ENCODE assay signal across 20 cellular contexts in the genomic region with DNA sequence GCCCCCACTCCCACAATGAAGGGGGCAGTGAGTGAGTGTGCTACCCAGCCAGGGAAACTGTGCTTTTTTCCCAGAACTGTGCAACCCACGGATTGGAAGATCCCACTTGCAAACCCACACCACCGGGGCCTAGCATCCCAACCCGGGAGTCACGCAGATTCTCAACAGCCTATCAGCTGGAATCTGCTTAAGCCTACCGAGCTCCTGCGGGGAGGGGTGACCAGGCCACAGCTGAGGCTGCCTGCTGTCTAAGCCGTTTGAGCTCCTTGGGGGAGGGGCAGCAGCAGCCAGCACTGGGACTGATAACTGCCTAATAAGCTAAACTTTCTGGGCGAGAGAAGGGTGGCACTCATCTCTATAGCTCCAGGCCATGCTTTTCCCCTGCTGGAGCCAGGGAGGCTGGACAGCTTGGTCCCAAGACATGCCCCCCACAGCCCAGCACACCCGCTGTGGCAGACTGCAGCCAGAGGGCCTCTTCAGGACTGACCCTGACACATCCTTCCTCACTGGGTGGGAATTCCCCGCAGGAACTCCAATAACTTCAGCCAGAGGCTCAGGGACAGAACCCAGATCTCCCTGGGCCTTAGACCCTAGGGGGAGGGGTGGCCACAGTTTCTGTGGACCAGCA.
DNase-seq lines count a peak whose midpoint lies in the region; ATAC-seq and TF ChIP-seq lines count a peak whose summit lies in the region.
"Had no signal": no experiment of that assay in that cellular context is flagged by ENCODE, and none has a peak within 500 bp of the region (broad histone marks: within the 10 kb centered on the region; RNA-seq: fewer than 3 reads in every experiment).

No MANE protein-coding gene starts in this region.

- WGBS in right cardiac atrium = 43% methylated on average over 10 of the region's 10 CpGs

- no peaks in the 10 kb centered on the region for H3K36me3 Mint-ChIP-seq in activated T-helper 1 cell treated with anti-CD3 and anti-CD28 coated beads, Interleukin-12 subunit alpha, Interleukin-12 subunit beta, Interleukin-2, Interleukin-4 antibody, amounts not matched to agents 30 ng/mL and 10 ng/mL and 1 ng/mL, durations not matched to agents 14 hours and 24 hours and 36 hours (ENCODE audit: low read depth)
- H3K36me3 Mint-ChIP-seq: CD14-positive monocyte had no signal

- H3K4me3 Mint-ChIP-seq in activated T-helper 1 cell treated with anti-CD3 and anti-CD28 coated beads, Interleukin-12 subunit alpha, Interleukin-12 subunit beta, Interleukin-2, Interleukin-4 antibody, amounts not matched to agents 30 ng/mL and 10 ng/mL and 1 ng/mL, durations not matched to agents 14 hours and 24 hours and 36 hours = no peak overlapping the region
- H3K4me3 Mint-ChIP-seq: CD14-positive monocyte had no signal

- no peak overlapping the region for H3K4me3 ChIP-seq in right cardiac atrium (ENCODE audit: low read length)
- H3K4me3 ChIP-seq in SJCRH30 = peak overlapping the region; percentile 31
- H3K4me3 ChIP-seq: K562, SK-N-MC had no signal

- no peaks in the 10 kb centered on the region for H3K9me3 Mint-ChIP-seq in activated T-helper 1 cell treated with anti-CD3 and anti-CD28 coated beads, Interleukin-12 subunit alpha, Interleukin-12 subunit beta, Interleukin-2, Interleukin-4 antibody, amounts not matched to agents 30 ng/mL and 10 ng/mL and 1 ng/mL, durations not matched to agents 14 hours and 24 hours and 36 hours

- no peak overlapping the region for H3K27ac Mint-ChIP-seq in activated T-helper 1 cell treated with anti-CD3 and anti-CD28 coated beads, Interleukin-12 subunit alpha, Interleukin-12 subunit beta, Interleukin-2, Interleukin-4 antibody, amounts not matched to agents 30 ng/mL and 10 ng/mL and 1 ng/mL, durations not matched to agents 14 hours and 24 hours and 36 hours
- H3K27ac Mint-ChIP-seq: CD14-positive monocyte had no signal

- DNase-seq in right cardiac atrium (peak in 2 of 3 donors; percentile 7 to 14), left ventricle myocardium superior (no peak), SJCRH30 (peak; percentile 57 to 60), iPS-NIHi7 (ENCODE audit: extremely low spot score) (peak; percentile 24), OCI-M1 (lab: John Stamatoyannopoulos, UW) (no peak), NCI-H526 treated with DMSO at 0.1 percent for 48 hours (lab: John Stamatoyannopoulos, UW) (no peak), GM10266 (ENCODE audit: extremely low spot score) (no peak)
- no peak for DNase-seq in activated T-helper 1 cell treated with anti-CD3 and anti-CD28 coated beads, Interleukin-12 subunit alpha, Interleukin-12 subunit beta, Interleukin-2, Interleukin-4 antibody, amounts not matched to agents 30 ng/mL and 10 ng/mL and 1 ng/mL, durations not matched to agents 14 hours and 24 hours and 36 hours (ENCODE audit: low spot score)
- DNase-seq: COR-L47, DMS53, NCI-H1092, NCI-H1694, NCI-H2107, NCI-H345, NCI-H748 treated with DMSO at 0.1 percent for 48 hours had no signal

- intact Hi-C loops in right cardiac atrium (cut with DNase I) (no loop called here), left ventricle myocardium superior (cut with micrococcal nuclease) (no loop called here)
- intact Hi-C loops in activated T-helper 1 cell treated with anti-CD3 and anti-CD28 coated beads, Interleukin-12 subunit alpha, Interleukin-12 subunit beta, Interleukin-2, Interleukin-4 antibody, amounts not matched to agents 30 ng/mL and 10 ng/mL and 1 ng/mL, durations not matched to agents 14 hours and 24 hours and 36 hours (cut with micrococcal nuclease) = no loop called here

- H3K4me1 Mint-ChIP-seq in activated T-helper 1 cell treated with anti-CD3 and anti-CD28 coated beads, Interleukin-12 subunit alpha, Interleukin-12 subunit beta, Interleukin-2, Interleukin-4 antibody, amounts not matched to agents 30 ng/mL and 10 ng/mL and 1 ng/mL, durations not matched to agents 14 hours and 24 hours and 36 hours (ENCODE audit: low read depth) = no peaks in the 10 kb centered on the region
- H3K4me1 Mint-ChIP-seq: CD14-positive monocyte had no signal

- no peaks in the 10 kb centered on the region for H3K36me3 ChIP-seq in SJCRH30

- H3K9me3 ChIP-seq in right cardiac atrium (ENCODE audit: control insufficient read depth, low read length) (no peaks in the 10 kb centered on the region), SJCRH30 (replicated peaks) (no peaks in the 10 kb centered on the region)

- TF ChIP-seq CTCF in GM10266 (IDR thresholded peaks at IDR 0.05; ENCODE audit: control insufficient read depth, insufficient read depth, low read depth, missing control alignments) = no peak

- H3K27me3 Mint-ChIP-seq in activated T-helper 1 cell treated with anti-CD3 and anti-CD28 coated beads, Interleukin-12 subunit alpha, Interleukin-12 subunit beta, Interleukin-2, Interleukin-4 antibody, amounts not matched to agents 30 ng/mL and 10 ng/mL and 1 ng/mL, durations not matched to agents 14 hours and 24 hours and 36 hours (ENCODE audit: insufficient read depth) = no peaks in the 10 kb centered on the region

- H3K27me3 ChIP-seq in right cardiac atrium (ENCODE audit: control insufficient read depth, insufficient read depth) (no peaks in the 10 kb centered on the region), SJCRH30 (no peaks in the 10 kb centered on the region)

- no peaks in the 10 kb centered on the region for H3K4me1 ChIP-seq in right cardiac atrium (ENCODE audit: control insufficient read depth, insufficient read depth, low read length)
- no peaks in the 10 kb centered on the region for H3K4me1 ChIP-seq in SJCRH30

- H3K27ac ChIP-seq in right cardiac atrium (ENCODE audit: low read length) (no peak overlapping the region), SJCRH30 (no peak overlapping the region)
- H3K27ac ChIP-seq: HL-60, RWPE1, SK-N-MC had no signal

- ATAC-seq in right cardiac atrium = no peak
- no peak for ATAC-seq in left ventricle myocardium superior
- ATAC-seq: K562 had no signal

Comparison
In these comparisons a context has a peak if more than half of its experiments do, and no peak if none do; other contexts are left out.
1. DNase-seq: peak in right cardiac atrium (2 of 3), SJCRH30 (2 of 2) and iPS-NIHi7 (single experiment); none in left ventricle myocardium superior (single experiment), OCI-M1 (single experiment), NCI-H526 treated with DMSO at 0.1 percent for 48 hours (single experiment), activated T-helper 1 cell treated with anti-CD3 and anti-CD28 coated beads, Interleukin-12 subunit alpha, Interleukin-12 subunit beta, Interleukin-2, Interleukin-4 antibody, amounts not matched to agents 30 ng/mL and 10 ng/mL and 1 ng/mL, durations not matched to agents 14 hours and 24 hours and 36 hours (single experiment) and GM10266 (single experiment).